26 cellular contexts compared by ENCODE assay signal in the genomic region with DNA sequence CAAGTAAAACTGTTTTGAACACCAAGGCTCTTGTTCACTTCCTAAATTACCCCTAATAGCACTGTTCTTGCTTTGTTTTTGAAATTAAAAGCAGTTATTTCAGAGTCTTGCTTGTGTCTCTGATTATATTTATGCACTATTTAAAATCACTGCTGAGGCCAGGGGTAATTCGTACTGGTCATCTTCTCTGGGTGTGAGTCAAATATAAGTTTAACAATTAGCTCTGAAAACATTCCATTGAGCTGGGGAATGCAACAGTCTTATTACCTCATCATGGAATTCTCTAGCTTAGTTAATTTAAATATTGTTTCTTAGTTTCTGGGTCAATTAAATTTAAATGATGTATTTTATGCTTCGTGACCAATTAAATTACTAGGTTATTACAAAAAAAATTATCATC.
A peak's percentile ranks its signal among the peaks of the same experiment; 100 is the strongest.
DNase-seq lines count a peak whose midpoint lies in the region; ATAC-seq and TF ChIP-seq lines count a peak whose summit lies in the region.
"Had no signal": no experiment of that assay in that cellular context is flagged by ENCODE, and none has a peak within 500 bp of the region (broad histone marks: within the 10 kb centered on the region; RNA-seq: fewer than 3 reads in every experiment).

No MANE protein-coding gene starts in this region.

- H3K4me2 ChIP-seq in smooth muscle cell: peak overlapping the region; percentile 47

- H3K9me3 ChIP-seq in HEK293 (ENCODE audit: control insufficient read depth, insufficient read depth, low read depth, low read length) (no peaks in the 10 kb centered on the region), endodermal cell (ENCODE audit: control insufficient read depth, low read length) (no peaks in the 10 kb centered on the region), mesodermal cell (ENCODE audit: control insufficient read depth, low read length) (no peaks in the 10 kb centered on the region), smooth muscle cell (replicated peaks; ENCODE audit: low read depth) (no peaks in the 10 kb centered on the region)
- H3K9me3 ChIP-seq: heart left ventricle, lower lobe of right lung, prostate gland, tibial artery had no signal

- 94% methylated on average over 2 of the region's 2 CpGs; no CpG with 5 or more reads in 1 of the 2 experiments for WGBS in endodermal cell (ENCODE audit: insufficient coverage in 1 of 2, insufficient read length in 1 of 2), 2 experiments
- WGBS in mesodermal cell (ENCODE audit: insufficient coverage in 2 of 2), 2 experiments: no CpG with 5 or more reads among the region's 2 CpGs
- 60% methylated on average over 2 of the region's 2 CpGs for WGBS in smooth muscle cell (ENCODE audit: low lambda C conversion rate)

- H3K4me3 ChIP-seq in HEK293 (ENCODE audit: low read depth, low read length) (no peak overlapping the region), endodermal cell (ENCODE audit: low read length) (no peak overlapping the region), mesodermal cell (ENCODE audit: extremely low read depth, insufficient read depth, low read length, poor library complexity, severe bottlenecking) (no peak overlapping the region), smooth muscle cell (no peak overlapping the region)
- H3K4me3 ChIP-seq: heart left ventricle, lower lobe of right lung, prostate gland, tibial artery had no signal

- no peaks in the 10 kb centered on the region for H4K20me1 ChIP-seq in smooth muscle cell (ENCODE audit: low read depth)

- peaks cover 23% of the 10 kb centered on the region for H3K27me3 Mint-ChIP-seq in endodermal cell (ENCODE audit: insufficient read depth)

- peaks cover 23% of the 10 kb centered on the region for H3K4me1 Mint-ChIP-seq in endodermal cell
- H3K4me1 Mint-ChIP-seq: activated CD4-positive, alpha-beta memory T cell treated with anti-CD3 and anti-CD28 coated beads, Interleukin-2, amount 10 ng/mL, durations not matched to agents 7 days and 5 days had no signal

- H3K9me3 Mint-ChIP-seq in endodermal cell: no peaks in the 10 kb centered on the region
- H3K9me3 Mint-ChIP-seq: activated CD4-positive, alpha-beta memory T cell treated with anti-CD3 and anti-CD28 coated beads, Interleukin-2, amount 10 ng/mL, durations not matched to agents 7 days and 5 days; stimulated activated naive CD8-positive, alpha-beta T cell treated with anti-CD3 and anti-CD28 coated beads, Interleukin-15, Interleukin-2, amounts not matched to agents 100 ng/mL and 50 ng/mL, for 24 hours had no signal

- H2AFZ ChIP-seq in smooth muscle cell (ENCODE audit: low read depth): no peak overlapping the region

- H3K36me3 ChIP-seq in HEK293 (ENCODE audit: control insufficient read depth in 2 of 2, insufficient read depth in 1 of 2, low read length in 2 of 2) (peaks cover 0 to 10% of the 10 kb centered on the region in 2 experiments; a peak in 1 of 3 replicates), endodermal cell (ENCODE audit: control insufficient read depth, insufficient read depth, low read length) (no peaks in the 10 kb centered on the region), mesodermal cell (ENCODE audit: control insufficient read depth, insufficient read depth, low read length) (peaks cover 9% of the 10 kb centered on the region), smooth muscle cell (ENCODE audit: low read depth) (no peaks in the 10 kb centered on the region)
- H3K36me3 ChIP-seq: prostate gland had no signal

- H3F3A ChIP-seq in smooth muscle cell (ENCODE audit: low read depth): peaks cover 19% of the 10 kb centered on the region

- POLR2A ChIA-PET in HEK293 (lab: Yijun Ruan, JAX): interaction anchor here (2.4 kb wide), 1 partner anchor 136 kb away, joined by 11 read pairs; the partner anchor contains the start of gene MEIS1

- no peaks in the 10 kb centered on the region for H3K36me3 Mint-ChIP-seq in endodermal cell (ENCODE audit: low read depth)
- H3K36me3 Mint-ChIP-seq: CD8-positive, alpha-beta memory T cell had no signal

- H3K79me2 ChIP-seq in smooth muscle cell (ENCODE audit: low read depth): no peaks in the 10 kb centered on the region

- ATAC-seq in esophagus mucosa (no peak), HG03442 (IDR thresholded peaks at IDR 0.05; ENCODE audit: unreplicated experiment) (no peak), HG03520 (IDR thresholded peaks at IDR 0.05; ENCODE audit: unreplicated experiment) (no peak)
- ATAC-seq: HCT116, heart left ventricle, lower lobe of right lung had no signal

- CTCF ChIA-PET in HEK293 (lab: Yijun Ruan, JAX): interaction anchor here (0.6 to 1.2 kb wide), 4 partner anchors 101 to 1279 kb away, joined by 3 to 4 read pairs (median 4); no protein-coding TSS in a partner anchor

- H3K27me3 ChIP-seq in endodermal cell (ENCODE audit: control insufficient read depth, insufficient read depth, low read length, poor library complexity, severe bottlenecking) (peaks cover 8% of the 10 kb centered on the region), smooth muscle cell (ENCODE audit: low read depth) (no peaks in the 10 kb centered on the region)
- H3K27me3 ChIP-seq: tibial artery had no signal

- peak overlapping the region; percentile 21; the same call in 1 of the 2 replicates for H3K27ac ChIP-seq in HEK293 (ENCODE audit: extremely low read depth, low read depth, low read length)
- H3K27ac ChIP-seq in endodermal cell (ENCODE audit: low read depth, low read length): peak overlapping the region; percentile 71
- H3K27ac ChIP-seq in mesodermal cell (ENCODE audit: low read depth, low read length, severe bottlenecking): peak overlapping the region; percentile 84
- H3K27ac ChIP-seq in smooth muscle cell (ENCODE audit: low read depth): peak overlapping the region; percentile 81
- H3K27ac ChIP-seq: HL-60, lower lobe of right lung, prostate gland, tibial artery had no signal

- no peak for DNase-seq in endodermal cell
- DNase-seq in smooth muscle cell (lab: John Stamatoyannopoulos, UW; ENCODE audit: unreplicated experiment): no peak
- DNase-seq in NCI-H345 (lab: John Stamatoyannopoulos, UW): no peak
- DNase-seq: activated CD4-positive, alpha-beta memory T cell treated with anti-CD3 and anti-CD28 coated beads, Interleukin-2, amount 10 ng/mL, durations not matched to agents 7 days and 5 days; activated CD4-positive, CD25-positive, alpha-beta regulatory T cell; amniotic stem cell; CD8-positive, alpha-beta memory T cell; central memory CD4-positive, alpha-beta T cell; effector CD4-positive, alpha-beta T cell; heart left ventricle; lower lobe of right lung; NCI-H2081 treated with DMSO at 0.1 percent for 48 hours; NCI-H510A treated with DMSO at 0.1 percent for 48 hours; RPMI8226; small intestine; stimulated activated CD4-positive, alpha-beta T cell treated with anti-CD3 and anti-CD28 coated beads, Interleukin-4, amount 100 ng/mL, for 1 hour; tibial artery had no signal

- no peak overlapping the region for H3K27ac Mint-ChIP-seq in endodermal cell
- H3K27ac Mint-ChIP-seq: activated CD4-positive, alpha-beta memory T cell treated with anti-CD3 and anti-CD28 coated beads, Interleukin-2, amount 10 ng/mL, durations not matched to agents 7 days and 5 days; CD8-positive, alpha-beta memory T cell; stimulated activated naive CD8-positive, alpha-beta T cell treated with anti-CD3 and anti-CD28 coated beads, Interleukin-15, Interleukin-2, amounts not matched to agents 100 ng/mL and 50 ng/mL, for 24 hours had no signal

- no peak overlapping the region for H3K4me3 Mint-ChIP-seq in endodermal cell
- H3K4me3 Mint-ChIP-seq: activated CD4-positive, alpha-beta memory T cell treated with anti-CD3 and anti-CD28 coated beads, Interleukin-2, amount 10 ng/mL, durations not matched to agents 7 days and 5 days; CD8-positive, alpha-beta memory T cell; stimulated activated naive CD8-positive, alpha-beta T cell treated with anti-CD3 and anti-CD28 coated beads, Interleukin-15, Interleukin-2, amounts not matched to agents 100 ng/mL and 50 ng/mL, for 24 hours had no signal

- TF ChIP-seq CTCF in HEK293 (tag by site-specific recombination; IDR thresholded peaks at IDR 0.05): no peak
- TF ChIP-seq CTCF in endodermal cell (conservative IDR thresholded peaks at IDR 0.05): no peak
- no peak for TF ChIP-seq CTCF in smooth muscle cell (IDR thresholded peaks at IDR 0.05; ENCODE audit: borderline replicate concordance, insufficient read depth, poor library complexity, severe bottlenecking)

- H3K9ac ChIP-seq in endodermal cell (ENCODE audit: extremely low read depth, low read length, poor library complexity, severe bottlenecking) (no peak overlapping the region), smooth muscle cell (ENCODE audit: low read depth) (peak overlapping the region; percentile 48)

- H3K4me1 ChIP-seq in HEK293 (ENCODE audit: control insufficient read depth, insufficient read depth, low read length): peaks cover 27% of the 10 kb centered on the region
- no peaks in the 10 kb centered on the region for H3K4me1 ChIP-seq in endodermal cell (ENCODE audit: control insufficient read depth, insufficient read depth, low read length)
- peaks cover 14% of the 10 kb centered on the region for H3K4me1 ChIP-seq in mesodermal cell (ENCODE audit: control insufficient read depth, insufficient read depth, low read length, poor library complexity, severe bottlenecking)
- peaks cover 44% of the 10 kb centered on the region for H3K4me1 ChIP-seq in smooth muscle cell (ENCODE audit: low read depth)
- H3K4me1 ChIP-seq: prostate gland had no signal

TF ChIP-seq in HEK293, 187 proteins besides CTCF, POLR2A, EP300 and RAD21:
- TF ChIP-seq ZNF596 (tag by site-specific recombination; IDR thresholded peaks at IDR 0.05): no peak
- peak; percentile 41; the same call in 1 of the 2 replicates for TF ChIP-seq SCRT2 (tag by site-specific recombination; IDR thresholded peaks at IDR 0.05)
- 0 out of 2 replicates have a peak, but pooled peaks have one; percentile 6 for TF ChIP-seq ZNF664 (tag by site-specific recombination; IDR thresholded peaks at IDR 0.05)
- no peak for TF ChIP-seq ZNF311 (tag by site-specific recombination; IDR thresholded peaks at IDR 0.05; ENCODE audit: borderline replicate concordance)

Comparison
In these comparisons a context has a peak if more than half of its experiments do, and no peak if none do; other contexts are left out.
1. H3K27ac ChIP-seq: peak in every context shown above with its lines; median percentile 84 in mesodermal cell; 81 in smooth muscle cell; 71 in endodermal cell; 21 in HEK293.